ENCODE assay signal across 8 cellular contexts in genomic region chr17:48429638-48430586, GRCh38. TPM values are rescaled to one million over a fixed set of nuclear protein-coding genes. Genes with fewer than 3 reads are reported as not detected.
A peak's percentile ranks its signal among the peaks of the same experiment; 100 is the strongest.
DNase-seq lines count a peak whose midpoint lies in the region; ATAC-seq and TF ChIP-seq lines count a peak whose summit lies in the region.

Gene SKAP1 (minus strand): TSS chr17:48430214.

- peak within 1 kb of the TSS; percentile 42 for H3K4me3 ChIP-seq in iPS-15b (ENCODE audit: low read depth, low read length)

- H3K9me3 ChIP-seq in iPS-15b (ENCODE audit: control insufficient read depth, insufficient read depth, low read length) = no peaks in the 10 kb centered on the region

- peaks cover 5% of the 10 kb centered on the region; the same call in 1 of the 2 replicates for H3K9me3 Mint-ChIP-seq in HFFc6

- H3K4me3 Mint-ChIP-seq in HFFc6 = no peak within 1 kb of the TSS

- H3K27me3 Mint-ChIP-seq in HFFc6 (ENCODE audit: insufficient read depth) = peaks cover 51% of the 10 kb centered on the region

- peaks cover 5% of the 10 kb centered on the region; the same call in 1 of the 2 replicates for H3K36me3 Mint-ChIP-seq in HFFc6 (ENCODE audit: low read depth)

- peak; percentile 53 for ATAC-seq in HG03135 (IDR thresholded peaks at IDR 0.05; ENCODE audit: unreplicated experiment)

- H3K27ac Mint-ChIP-seq in HFFc6 = no peak within 1 kb of the TSS

- TF ChIP-seq CTCF in GM13976 (IDR thresholded peaks at IDR 0.05; ENCODE audit: borderline replicate concordance, control extremely low read depth, extremely low read depth, insufficient read depth, missing control alignments) (no peak), HFFc6 (IDR thresholded peaks at IDR 0.05) (no peak)

- H3K9ac ChIP-seq in iPS-15b (ENCODE audit: low read depth, low read length) = no peak within 1 kb of the TSS

- in situ Hi-C loops in GM13976 (cut with MboI; ENCODE audit: low sequenced_read_pairs, unreplicated experiment) = no loop called here

- peaks cover 50% of the 10 kb centered on the region for H3K27me3 ChIP-seq in iPS-15b (ENCODE audit: control insufficient read depth, insufficient read depth, low read length)

- H3K36me3 ChIP-seq in iPS-15b (ENCODE audit: control insufficient read depth, insufficient read depth, low read length) = no peaks in the 10 kb centered on the region

- H3K4me1 ChIP-seq in iPS-15b (ENCODE audit: control insufficient read depth, insufficient read depth, low read length) = no peaks in the 10 kb centered on the region

- no peaks in the 10 kb centered on the region for H3K4me1 Mint-ChIP-seq in HFFc6 (ENCODE audit: low read depth)

- DNase-seq in GM13976 (ENCODE audit: low spot score) = peak; percentile 82
- DNase-seq in activated T-cell treated with anti-CD3 and anti-CD28 coated beads for 1 hour (ENCODE audit: low read depth) = peak; percentile 48
- DNase-seq in stimulated activated CD8-positive, alpha-beta memory T cell treated with anti-CD3 and anti-CD28 coated beads, Interleukin-15, amount 100 ng/mL, for 24 hours (ENCODE audit: low read depth) = peak; percentile 41
- no peak for DNase-seq in NCI-H1092 (lab: John Stamatoyannopoulos, UW)
- DNase-seq in HFFc6 = no peak
- no peak for DNase-seq in H4 (ENCODE audit: low spot score)

RNA-seq across cellular contexts. Expression of gene SKAP1, which starts in this region (rescaled TPM):
- not detected for total RNA-seq in HFFc6 (2021; fragmentation: NEBNext Ultra II Directional; extraction: Animal tissue kit (Norgen Biotek cat#: 25700))
- total RNA-seq in H4 (2014; rRNA removed; shearing (Covaris generic)) = not detected in 2 replicates

Comparison
In these comparisons a context has a peak if more than half of its experiments do, and no peak if none do; other contexts are left out.
1. DNase-seq: peak in GM13976 (single experiment), activated T-cell treated with anti-CD3 and anti-CD28 coated beads for 1 hour (single experiment) and stimulated activated CD8-positive, alpha-beta memory T cell treated with anti-CD3 and anti-CD28 coated beads, Interleukin-15, amount 100 ng/mL, for 24 hours (single experiment); none in NCI-H1092 (single experiment), HFFc6 (single experiment) and H4 (single experiment).